ENCODE assay signal across 8 cellular contexts in genomic region chr2:119641562-119642258, GRCh38. TPM values are rescaled to one million over a fixed set of nuclear protein-coding genes. Genes with fewer than 3 reads are reported as not detected.
DNase-seq lines count a peak whose midpoint lies in the region; ATAC-seq and TF ChIP-seq lines count a peak whose summit lies in the region.

No MANE protein-coding gene starts in this region.

- no peak for TF ChIP-seq POLR2A in vagina (IDR thresholded peaks at IDR 0.05)

- 8 to 12% (median 9%) methylated on average over 17 of the region's 17 CpGs for WGBS in psoas muscle, 3 donors

- no peak overlapping the region for H3K4me3 ChIP-seq in psoas muscle
- H3K4me3 ChIP-seq in vagina: no peak overlapping the region

- ATAC-seq in HG02571 (IDR thresholded peaks at IDR 0.05; ENCODE audit: unreplicated experiment): peak; percentile 98
- peak; percentile 85 for ATAC-seq in activated naive CD8-positive, alpha-beta T cell treated with anti-CD3 and anti-CD28 coated beads, Interleukin-2, amount 50 U/mL, for 24 hours
- ATAC-seq in psoas muscle: peak; percentile 64 to 92 (median 82)

- intact Hi-C loops in cardiac septum (cut with DNase I) (loop anchor here (2.0 kb wide), 1 partner anchor 19 kb away; no protein-coding TSS in a partner anchor), psoas muscle (cut with DNase I) (loop anchor here in 1 of 2 donors (2.0 to 5.0 kb wide), 2 partner anchors 17 to 536 kb away; no protein-coding TSS in a partner anchor), vagina (cut with DNase I) (no loop called here)

- H3K27me3 ChIP-seq in psoas muscle (ENCODE audit: insufficient read depth in 3 of 3, low read length in 2 of 3) (no peaks in the 10 kb centered on the region), vagina (no peaks in the 10 kb centered on the region)

- H3K4me1 ChIP-seq in psoas muscle (no peaks in the 10 kb centered on the region), vagina (peaks cover 16% of the 10 kb centered on the region)

- peak; percentile 29 for DNase-seq in NCI-H1048 (lab: John Stamatoyannopoulos, UW)
- peak; percentile 56 for DNase-seq in T follicular helper cell (ENCODE audit: low read depth)
- peak; percentile 74 for DNase-seq in activated naive CD8-positive, alpha-beta T cell treated with anti-CD3 and anti-CD28 coated beads, Interleukin-2, amount 50 U/mL, for 24 hours
- peak; percentile 90 for DNase-seq in cardiac septum (ENCODE audit: low spot score)
- DNase-seq in psoas muscle: peak; percentile 63 to 76
- DNase-seq in vagina (ENCODE audit: extremely low spot score in 2 of 2): no peak

- H3K9me3 ChIP-seq in psoas muscle (no peaks in the 10 kb centered on the region), vagina (no peaks in the 10 kb centered on the region)

- peaks cover 1% of the 10 kb centered on the region for H3K4me1 Mint-ChIP-seq in activated naive CD8-positive, alpha-beta T cell treated with anti-CD3 and anti-CD28 coated beads, Interleukin-2, amount 50 U/mL, for 24 hours

- H3K27me3 Mint-ChIP-seq in activated naive CD8-positive, alpha-beta T cell treated with anti-CD3 and anti-CD28 coated beads, Interleukin-2, amount 50 U/mL, for 24 hours: no peaks in the 10 kb centered on the region

- H3K36me3 ChIP-seq in psoas muscle (ENCODE audit: insufficient read depth in 1 of 2, low read depth in 1 of 2) (no peaks in the 10 kb centered on the region), vagina (no peaks in the 10 kb centered on the region)

- H3K27ac ChIP-seq in psoas muscle: no peak overlapping the region
- H3K27ac ChIP-seq in vagina: no peak overlapping the region

- TF ChIP-seq CTCF in GM12872 (IDR thresholded peaks at IDR 0.05; ENCODE audit: insufficient read depth, low read depth, low read length) (peak; percentile 97), psoas muscle (IDR thresholded peaks at IDR 0.05) (peak; percentile 91), vagina (IDR thresholded peaks at IDR 0.05) (peak; percentile 46 to 71 (median 55))

- H3K9me3 Mint-ChIP-seq in activated naive CD8-positive, alpha-beta T cell treated with anti-CD3 and anti-CD28 coated beads, Interleukin-2, amount 50 U/mL, for 24 hours: no peaks in the 10 kb centered on the region

- H3K27ac Mint-ChIP-seq in activated naive CD8-positive, alpha-beta T cell treated with anti-CD3 and anti-CD28 coated beads, Interleukin-2, amount 50 U/mL, for 24 hours: no peak overlapping the region

- H3K4me3 Mint-ChIP-seq in activated naive CD8-positive, alpha-beta T cell treated with anti-CD3 and anti-CD28 coated beads, Interleukin-2, amount 50 U/mL, for 24 hours: no peak overlapping the region

- no peaks in the 10 kb centered on the region for H3K36me3 Mint-ChIP-seq in activated naive CD8-positive, alpha-beta T cell treated with anti-CD3 and anti-CD28 coated beads, Interleukin-2, amount 50 U/mL, for 24 hours (ENCODE audit: low read depth)

RNA-seq across cellular contexts. Expression of gene TMEM177, which starts 37.3 kb away (rescaled TPM):
- 6.9 TPM for total RNA-seq in cardiac septum
- total RNA-seq in psoas muscle: 10 to 100 TPM in 2 of 4 donors, 1 to 10 TPM in 2; 9.3 to 13.8 (median 11.2) TPM
- polyA plus RNA-seq in psoas muscle: 10 to 100 TPM; 12.2 to 23.7 (median 17.6) TPM
- total RNA-seq in vagina: 6.4 TPM

Comparison
In these comparisons a context has a peak if more than half of its experiments do, and no peak if none do; other contexts are left out.
1. DNase-seq: peak in NCI-H1048 (single experiment), T follicular helper cell (single experiment), activated naive CD8-positive, alpha-beta T cell treated with anti-CD3 and anti-CD28 coated beads, Interleukin-2, amount 50 U/mL, for 24 hours (single experiment), cardiac septum (single experiment) and psoas muscle (2 of 2); none in vagina (0 of 2).
2. Peak in every context shown above with its lines, with median percentiles within 50 percentile points of each other: CTCF ChIP-seq and ATAC-seq.